1 cellular context compared by ENCODE assay signal in the genomic region with DNA sequence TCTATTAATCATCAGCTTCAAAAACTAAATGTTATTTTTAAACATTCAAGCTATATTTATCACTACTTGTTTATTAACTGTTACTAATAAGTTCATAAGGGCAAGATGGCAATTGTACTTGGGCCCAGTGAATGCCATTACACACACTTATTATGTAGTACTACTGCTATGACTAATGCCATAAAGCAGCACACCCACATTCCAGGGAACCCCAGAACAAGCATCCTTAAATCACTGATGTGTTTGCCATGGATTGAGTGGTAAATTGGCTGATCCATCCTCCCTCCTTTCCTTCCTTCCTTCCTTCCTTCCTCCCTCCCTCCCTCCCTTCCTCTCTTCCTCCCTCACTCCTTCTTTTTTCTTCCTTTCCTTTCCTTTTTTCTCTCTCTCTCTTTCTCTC.
TF ChIP-seq lines count a peak whose summit lies in the region.

No MANE protein-coding gene starts in this region.

TF ChIP-seq in GM23338, 12 proteins besides CTCF, POLR2A, EP300 and RAD21 (continued from another document):
- TF ChIP-seq, protein P1, sequence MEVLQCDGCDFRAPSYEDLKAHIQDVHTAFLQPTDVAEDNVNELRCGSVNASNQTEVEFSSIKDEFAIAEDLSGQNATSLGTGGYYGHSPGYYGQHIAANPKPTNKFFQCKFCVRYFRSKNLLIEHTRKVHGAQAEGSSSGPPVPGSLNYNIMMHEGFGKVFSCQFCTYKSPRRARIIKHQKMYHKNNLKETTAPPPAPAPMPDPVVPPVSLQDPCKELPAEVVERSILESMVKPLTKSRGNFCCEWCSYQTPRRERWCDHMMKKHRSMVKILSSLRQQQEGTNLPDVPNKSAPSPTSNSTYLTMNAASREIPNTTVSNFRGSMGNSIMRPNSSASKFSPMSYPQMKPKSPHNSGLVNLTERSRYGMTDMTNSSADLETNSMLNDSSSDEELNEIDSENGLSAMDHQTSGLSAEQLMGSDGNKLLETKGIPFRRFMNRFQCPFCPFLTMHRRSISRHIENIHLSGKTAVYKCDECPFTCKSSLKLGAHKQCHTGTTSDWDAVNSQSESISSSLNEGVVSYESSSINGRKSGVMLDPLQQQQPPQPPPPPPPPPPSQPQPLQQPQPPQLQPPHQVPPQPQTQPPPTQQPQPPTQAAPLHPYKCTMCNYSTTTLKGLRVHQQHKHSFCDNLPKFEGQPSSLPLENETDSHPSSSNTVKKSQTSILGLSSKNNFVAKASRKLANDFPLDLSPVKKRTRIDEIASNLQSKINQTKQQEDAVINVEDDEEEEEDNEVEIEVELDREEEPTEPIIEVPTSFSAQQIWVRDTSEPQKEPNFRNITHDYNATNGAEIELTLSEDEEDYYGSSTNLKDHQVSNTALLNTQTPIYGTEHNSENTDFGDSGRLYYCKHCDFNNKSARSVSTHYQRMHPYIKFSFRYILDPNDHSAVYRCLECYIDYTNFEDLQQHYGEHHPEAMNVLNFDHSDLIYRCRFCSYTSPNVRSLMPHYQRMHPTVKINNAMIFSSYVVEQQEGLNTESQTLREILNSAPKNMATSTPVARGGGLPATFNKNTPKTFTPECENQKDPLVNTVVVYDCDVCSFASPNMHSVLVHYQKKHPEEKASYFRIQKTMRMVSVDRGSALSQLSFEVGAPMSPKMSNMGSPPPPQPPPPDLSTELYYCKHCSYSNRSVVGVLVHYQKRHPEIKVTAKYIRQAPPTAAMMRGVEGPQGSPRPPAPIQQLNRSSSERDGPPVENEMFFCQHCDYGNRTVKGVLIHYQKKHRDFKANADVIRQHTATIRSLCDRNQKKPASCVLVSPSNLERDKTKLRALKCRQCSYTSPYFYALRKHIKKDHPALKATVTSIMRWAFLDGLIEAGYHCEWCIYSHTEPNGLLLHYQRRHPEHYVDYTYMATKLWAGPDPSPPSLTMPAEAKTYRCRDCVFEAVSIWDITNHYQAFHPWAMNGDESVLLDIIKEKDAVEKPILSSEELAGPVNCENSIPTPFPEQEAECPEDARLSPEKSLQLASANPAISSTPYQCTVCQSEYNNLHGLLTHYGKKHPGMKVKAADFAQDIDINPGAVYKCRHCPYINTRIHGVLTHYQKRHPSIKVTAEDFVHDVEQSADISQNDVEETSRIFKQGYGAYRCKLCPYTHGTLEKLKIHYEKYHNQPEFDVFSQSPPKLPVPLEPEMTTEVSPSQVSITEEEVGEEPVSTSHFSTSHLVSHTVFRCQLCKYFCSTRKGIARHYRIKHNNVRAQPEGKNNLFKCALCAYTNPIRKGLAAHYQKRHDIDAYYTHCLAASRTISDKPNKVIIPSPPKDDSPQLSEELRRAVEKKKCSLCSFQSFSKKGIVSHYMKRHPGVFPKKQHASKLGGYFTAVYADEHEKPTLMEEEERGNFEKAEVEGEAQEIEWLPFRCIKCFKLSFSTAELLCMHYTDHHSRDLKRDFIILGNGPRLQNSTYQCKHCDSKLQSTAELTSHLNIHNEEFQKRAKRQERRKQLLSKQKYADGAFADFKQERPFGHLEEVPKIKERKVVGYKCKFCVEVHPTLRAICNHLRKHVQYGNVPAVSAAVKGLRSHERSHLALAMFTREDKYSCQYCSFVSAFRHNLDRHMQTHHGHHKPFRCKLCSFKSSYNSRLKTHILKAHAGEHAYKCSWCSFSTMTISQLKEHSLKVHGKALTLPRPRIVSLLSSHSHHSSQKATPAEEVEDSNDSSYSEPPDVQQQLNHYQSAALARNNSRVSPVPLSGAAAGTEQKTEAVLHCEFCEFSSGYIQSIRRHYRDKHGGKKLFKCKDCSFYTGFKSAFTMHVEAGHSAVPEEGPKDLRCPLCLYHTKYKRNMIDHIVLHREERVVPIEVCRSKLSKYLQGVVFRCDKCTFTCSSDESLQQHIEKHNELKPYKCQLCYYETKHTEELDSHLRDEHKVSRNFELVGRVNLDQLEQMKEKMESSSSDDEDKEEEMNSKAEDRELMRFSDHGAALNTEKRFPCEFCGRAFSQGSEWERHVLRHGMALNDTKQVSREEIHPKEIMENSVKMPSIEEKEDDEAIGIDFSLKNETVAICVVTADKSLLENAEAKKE (CRISPR knock-in tag; IDR thresholded peaks at IDR 0.05), result no peak
- no peak for TF ChIP-seq CREB1 (CRISPR knock-in tag; IDR thresholded peaks at IDR 0.05; ENCODE audit: low read depth)
- no peak for TF ChIP-seq JUNB (IDR thresholded peaks at IDR 0.05; ENCODE audit: unreplicated experiment)
- TF ChIP-seq, protein P2, sequence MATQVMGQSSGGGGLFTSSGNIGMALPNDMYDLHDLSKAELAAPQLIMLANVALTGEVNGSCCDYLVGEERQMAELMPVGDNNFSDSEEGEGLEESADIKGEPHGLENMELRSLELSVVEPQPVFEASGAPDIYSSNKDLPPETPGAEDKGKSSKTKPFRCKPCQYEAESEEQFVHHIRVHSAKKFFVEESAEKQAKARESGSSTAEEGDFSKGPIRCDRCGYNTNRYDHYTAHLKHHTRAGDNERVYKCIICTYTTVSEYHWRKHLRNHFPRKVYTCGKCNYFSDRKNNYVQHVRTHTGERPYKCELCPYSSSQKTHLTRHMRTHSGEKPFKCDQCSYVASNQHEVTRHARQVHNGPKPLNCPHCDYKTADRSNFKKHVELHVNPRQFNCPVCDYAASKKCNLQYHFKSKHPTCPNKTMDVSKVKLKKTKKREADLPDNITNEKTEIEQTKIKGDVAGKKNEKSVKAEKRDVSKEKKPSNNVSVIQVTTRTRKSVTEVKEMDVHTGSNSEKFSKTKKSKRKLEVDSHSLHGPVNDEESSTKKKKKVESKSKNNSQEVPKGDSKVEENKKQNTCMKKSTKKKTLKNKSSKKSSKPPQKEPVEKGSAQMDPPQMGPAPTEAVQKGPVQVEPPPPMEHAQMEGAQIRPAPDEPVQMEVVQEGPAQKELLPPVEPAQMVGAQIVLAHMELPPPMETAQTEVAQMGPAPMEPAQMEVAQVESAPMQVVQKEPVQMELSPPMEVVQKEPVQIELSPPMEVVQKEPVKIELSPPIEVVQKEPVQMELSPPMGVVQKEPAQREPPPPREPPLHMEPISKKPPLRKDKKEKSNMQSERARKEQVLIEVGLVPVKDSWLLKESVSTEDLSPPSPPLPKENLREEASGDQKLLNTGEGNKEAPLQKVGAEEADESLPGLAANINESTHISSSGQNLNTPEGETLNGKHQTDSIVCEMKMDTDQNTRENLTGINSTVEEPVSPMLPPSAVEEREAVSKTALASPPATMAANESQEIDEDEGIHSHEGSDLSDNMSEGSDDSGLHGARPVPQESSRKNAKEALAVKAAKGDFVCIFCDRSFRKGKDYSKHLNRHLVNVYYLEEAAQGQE (IDR thresholded peaks at IDR 0.05; ENCODE audit: unreplicated experiment), result no peak
- no peak for TF ChIP-seq NANOG (IDR thresholded peaks at IDR 0.05; ENCODE audit: borderline replicate concordance)
- no peak for TF ChIP-seq ZNF114 (CRISPR knock-in tag; IDR thresholded peaks at IDR 0.05)
- TF ChIP-seq, protein P3, sequence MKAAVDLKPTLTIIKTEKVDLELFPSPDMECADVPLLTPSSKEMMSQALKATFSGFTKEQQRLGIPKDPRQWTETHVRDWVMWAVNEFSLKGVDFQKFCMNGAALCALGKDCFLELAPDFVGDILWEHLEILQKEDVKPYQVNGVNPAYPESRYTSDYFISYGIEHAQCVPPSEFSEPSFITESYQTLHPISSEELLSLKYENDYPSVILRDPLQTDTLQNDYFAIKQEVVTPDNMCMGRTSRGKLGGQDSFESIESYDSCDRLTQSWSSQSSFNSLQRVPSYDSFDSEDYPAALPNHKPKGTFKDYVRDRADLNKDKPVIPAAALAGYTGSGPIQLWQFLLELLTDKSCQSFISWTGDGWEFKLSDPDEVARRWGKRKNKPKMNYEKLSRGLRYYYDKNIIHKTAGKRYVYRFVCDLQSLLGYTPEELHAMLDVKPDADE (IDR thresholded peaks at IDR 0.05), result no peak
